18 cellular contexts compared by ENCODE assay signal in genomic region chr10:100133801-100134200, GRCh38. TPM values are rescaled to one million over a fixed set of nuclear protein-coding genes. Genes with fewer than 3 reads are reported as not detected.
DNase-seq lines count a peak whose midpoint lies in the region; ATAC-seq, FAIRE-seq and TF ChIP-seq lines count a peak whose summit lies in the region.
"Had no signal": no experiment of that assay in that cellular context is flagged by ENCODE, and none has a peak within 500 bp of the region (broad histone marks: within the 10 kb centered on the region; RNA-seq: fewer than 3 reads in every experiment).

No MANE protein-coding gene starts in this region.

- ATAC-seq in HepG2 (no peak), right lobe of liver (no peak)

- TF ChIP-seq RAD21 in HepG2 (CRISPR knock-in tag; IDR thresholded peaks at IDR 0.05) = no peak

- TF ChIP-seq POLR2A in HepG2 (IDR thresholded peaks at IDR 0.05; ENCODE audit: insufficient read depth in 1 of 2, low read depth in 2 of 2, low read length in 2 of 2) (no peak), right lobe of liver (IDR thresholded peaks at IDR 0.05) (no peak)

- no peak overlapping the region for H3K9ac ChIP-seq in HepG2 (ENCODE audit: insufficient read depth, low read depth, low read length)

- H3K4me1 ChIP-seq in HepG2 (ENCODE audit: insufficient read depth, low read length) (peaks cover 23% of the 10 kb centered on the region), right lobe of liver (no peaks in the 10 kb centered on the region)
- H3K4me1 ChIP-seq: Caco-2 had no signal

- no peak overlapping the region for H3K4me2 ChIP-seq in HepG2 (ENCODE audit: low read depth, low read length)

- no peak overlapping the region for H3K4me3 ChIP-seq in HepG2 (replicated peaks in 1 of 3; ENCODE audit: insufficient read depth in 1 of 3, low read depth in 2 of 3, low read length in 3 of 3)
- H3K4me3 ChIP-seq in right lobe of liver = no peak overlapping the region

- no peaks in the 10 kb centered on the region for H3K36me3 ChIP-seq in HepG2 (replicated peaks in 1 of 2; ENCODE audit: control insufficient read depth in 1 of 2, insufficient read depth in 2 of 2, low read length in 2 of 2)
- H3K36me3 ChIP-seq in right lobe of liver = no peaks in the 10 kb centered on the region

- H3K4me1 Mint-ChIP-seq in activated T-helper 1 cell treated with anti-CD3 and anti-CD28 coated beads, Interleukin-12 subunit alpha, Interleukin-12 subunit beta, Interleukin-2, Interleukin-4 antibody, amounts not matched to agents 30 ng/mL and 10 ng/mL and 1 ng/mL, durations not matched to agents 14 hours and 24 hours and 36 hours (ENCODE audit: low read depth) = no peaks in the 10 kb centered on the region

- no TSS peak for BruUV-seq in HepG2 (replicated peaks; lab: Mats Ljungman, UMichigan)

- 80% methylated on average over 1 of the region's 1 CpG for WGBS in HepG2 (ENCODE audit: low lambda C conversion rate)
- 78% methylated on average over 1 of the region's 1 CpG for WGBS in right lobe of liver (ENCODE audit: insufficient coverage, low coverage, low lambda C conversion rate, missing lambda C conversion rate)

- intact Hi-C loops in HepG2 (cut with micrococcal nuclease; ENCODE audit: unreplicated experiment) = no loop called here
- intact Hi-C loops in right lobe of liver (cut with DNase I) = no loop called here
- intact Hi-C loops in activated T-helper 1 cell treated with anti-CD3 and anti-CD28 coated beads, Interleukin-12 subunit alpha, Interleukin-12 subunit beta, Interleukin-2, Interleukin-4 antibody, amounts not matched to agents 30 ng/mL and 10 ng/mL and 1 ng/mL, durations not matched to agents 14 hours and 24 hours and 36 hours (cut with micrococcal nuclease) = no loop called here

- H2AFZ ChIP-seq in HepG2 (ENCODE audit: low read length) = no peak overlapping the region

- TF ChIP-seq EP300 in HepG2 (IDR thresholded peaks at IDR 0.05; ENCODE audit: low read depth in 2 of 2, low read length in 2 of 2) (no peak), HepG2 (CRISPR knock-in tag; IDR thresholded peaks at IDR 0.05; ENCODE audit: borderline replicate concordance) (no peak)

- no peaks in the 10 kb centered on the region for H3K36me3 Mint-ChIP-seq in activated T-helper 1 cell treated with anti-CD3 and anti-CD28 coated beads, Interleukin-12 subunit alpha, Interleukin-12 subunit beta, Interleukin-2, Interleukin-4 antibody, amounts not matched to agents 30 ng/mL and 10 ng/mL and 1 ng/mL, durations not matched to agents 14 hours and 24 hours and 36 hours (ENCODE audit: low read depth)

- peaks cover 30% of the 10 kb centered on the region for H3K27me3 Mint-ChIP-seq in activated T-helper 1 cell treated with anti-CD3 and anti-CD28 coated beads, Interleukin-12 subunit alpha, Interleukin-12 subunit beta, Interleukin-2, Interleukin-4 antibody, amounts not matched to agents 30 ng/mL and 10 ng/mL and 1 ng/mL, durations not matched to agents 14 hours and 24 hours and 36 hours (ENCODE audit: insufficient read depth)

- in situ Hi-C loops in HepG2 (cut with HindIII; ENCODE audit: extremely low pct_ligation_motif_present, low pct_unique_long_range_greater_than_20kb) = no loop called here

- H3K27ac Mint-ChIP-seq in activated T-helper 1 cell treated with anti-CD3 and anti-CD28 coated beads, Interleukin-12 subunit alpha, Interleukin-12 subunit beta, Interleukin-2, Interleukin-4 antibody, amounts not matched to agents 30 ng/mL and 10 ng/mL and 1 ng/mL, durations not matched to agents 14 hours and 24 hours and 36 hours = no peak overlapping the region
- H3K27ac Mint-ChIP-seq: CD4-positive, alpha-beta T cell; H9 had no signal

- peaks cover 11% of the 10 kb centered on the region for H3K9me3 Mint-ChIP-seq in activated T-helper 1 cell treated with anti-CD3 and anti-CD28 coated beads, Interleukin-12 subunit alpha, Interleukin-12 subunit beta, Interleukin-2, Interleukin-4 antibody, amounts not matched to agents 30 ng/mL and 10 ng/mL and 1 ng/mL, durations not matched to agents 14 hours and 24 hours and 36 hours
- H3K9me3 Mint-ChIP-seq: CD4-positive, alpha-beta T cell had no signal

- no peak for DNase-seq in HepG2 (ENCODE audit: low spot score)
- DNase-seq in right lobe of liver = no peak
- no peak for DNase-seq in activated T-helper 1 cell treated with anti-CD3 and anti-CD28 coated beads, Interleukin-12 subunit alpha, Interleukin-12 subunit beta, Interleukin-2, Interleukin-4 antibody, amounts not matched to agents 30 ng/mL and 10 ng/mL and 1 ng/mL, durations not matched to agents 14 hours and 24 hours and 36 hours (ENCODE audit: low spot score)
- peak; percentile 36 for DNase-seq in myocyte (ENCODE audit: low read depth)
- no peak for DNase-seq in SHP77 (lab: John Stamatoyannopoulos, UW)
- DNase-seq in putamen (ENCODE audit: low spot score) = no peak
- no peak for DNase-seq in NCI-H1105 treated with DMSO at 0.1 percent for 48 hours (lab: John Stamatoyannopoulos, UW)
- DNase-seq: AML-193; Caco-2; CD4-positive, alpha-beta T cell; H9 had no signal

- POLR2A ChIA-PET in HepG2 (lab: Yijun Ruan, JAX) = no interaction called here

- H4K20me1 ChIP-seq in HepG2 (ENCODE audit: insufficient read depth, low read length) = no peaks in the 10 kb centered on the region

- H3K27ac ChIP-seq in HepG2 (ENCODE audit: extremely low read length, insufficient read depth, low read length) (no peak overlapping the region), right lobe of liver (no peak overlapping the region)
- H3K27ac ChIP-seq: C4-2B had no signal

- no peaks in the 10 kb centered on the region for H3K27me3 ChIP-seq in HepG2 (ENCODE audit: control insufficient read depth in 1 of 2, insufficient read depth in 2 of 2, low read length in 2 of 2)
- H3K27me3 ChIP-seq in right lobe of liver = no peaks in the 10 kb centered on the region

- no peaks in the 10 kb centered on the region for H3K79me2 ChIP-seq in HepG2 (ENCODE audit: insufficient read depth, low read length)

- H3K4me3 Mint-ChIP-seq in activated T-helper 1 cell treated with anti-CD3 and anti-CD28 coated beads, Interleukin-12 subunit alpha, Interleukin-12 subunit beta, Interleukin-2, Interleukin-4 antibody, amounts not matched to agents 30 ng/mL and 10 ng/mL and 1 ng/mL, durations not matched to agents 14 hours and 24 hours and 36 hours = peak overlapping the region; percentile 16
- H3K4me3 Mint-ChIP-seq: CD4-positive, alpha-beta T cell; H9 had no signal

- peaks cover 9% of the 10 kb centered on the region for H3K9me3 ChIP-seq in HepG2 (ENCODE audit: low read length)
- H3K9me3 ChIP-seq in right lobe of liver = no peaks in the 10 kb centered on the region

- TF ChIP-seq CTCF in HepG2 (CRISPR knock-in tag; IDR thresholded peaks at IDR 0.05) = no peak
- TF ChIP-seq CTCF in right lobe of liver (IDR thresholded peaks at IDR 0.05) = no peak

- CTCF ChIA-PET in HepG2 (lab: Yijun Ruan, JAX; ENCODE audit: low intra/inter-chr PET ratio, low total read pairs) = no interaction called here

- no peak for FAIRE-seq in HepG2 (lab: Jason Lieb, UNC)
- FAIRE-seq: A204.1, D721Med, G401.6, GM19239, H1 had no signal

RNA-seq across cellular contexts. Expression of gene ERLIN1, which starts 52.0 kb away (rescaled TPM):
- total RNA-seq in HepG2 (2016; rRNA removed; fragmentation: Illumina TruSeq; extraction: Trizol) (46.9 and 69.3 TPM in 2 replicates), right lobe of liver (10 to 100 TPM; 37.1 to 82.0 (median 54.1) TPM), myocyte (13.0 and 15.0 TPM in 2 replicates)
- 5.5 and 7.0 TPM in 2 replicates for total RNA-seq in HepG2 (2016; cell fraction: cytosol; rRNA removed; fragmentation: Illumina TruSeq; extraction: Trizol; ENCODE audit: low read depth)
- 46.1 and 69.2 TPM in 2 replicates for total RNA-seq in HepG2 (2016; cell fraction: insoluble cytoplasmic fraction; rRNA removed; fragmentation: Illumina TruSeq; extraction: Trizol)
- total RNA-seq in HepG2 (2016; cell fraction: membrane; rRNA removed; fragmentation: Illumina TruSeq; extraction: Trizol) = 19.6 and 23.2 TPM in 2 replicates
- 69.4 and 73.7 TPM in 2 replicates for total RNA-seq in HepG2 (2016; cell fraction: nucleus; rRNA removed; fragmentation: Illumina TruSeq; extraction: Trizol)
- 56.8 and 61.3 TPM in 2 replicates for polyA plus RNA-seq in HepG2 (2011; rRNA removed)
- polyA plus RNA-seq in HepG2 (2011; cell fraction: cytosol; rRNA removed) = 37.8 and 56.8 TPM in 2 replicates
- 18.0 and 23.0 TPM in 2 replicates for polyA plus RNA-seq in HepG2 (2011; cell fraction: nucleus; rRNA removed)
- polyA plus RNA-seq in HepG2 (2012) = 99.8 and 100 TPM in 2 replicates
- 5.5 and 6.1 TPM in 2 replicates for polyA plus RNA-seq in HepG2 (2016; cell fraction: cytosol; fragmentation: Illumina TruSeq; extraction: Trizol; ENCODE audit: low read depth)
- polyA plus RNA-seq in HepG2 (2016; cell fraction: insoluble cytoplasmic fraction; fragmentation: Illumina TruSeq; extraction: Trizol; ENCODE audit: low read depth) = 41.5 and 42.1 TPM in 2 replicates
- 12.8 and 13.4 TPM in 2 replicates for polyA plus RNA-seq in HepG2 (2016; cell fraction: membrane; fragmentation: Illumina TruSeq; extraction: Trizol; ENCODE audit: low read depth)
- 61.4 and 69.1 TPM in 2 replicates for polyA plus RNA-seq in HepG2 (2016; cell fraction: nucleus; fragmentation: Illumina TruSeq; extraction: Trizol; ENCODE audit: insufficient read depth, low read depth)
- polyA minus RNA-seq in HepG2 (2011; rRNA and poly(A)+ RNA removed; ENCODE audit: low replicate concordance) = 18.3 and 32.9 TPM in 2 replicates
- polyA minus RNA-seq in HepG2 (2011; cell fraction: cytosol; rRNA and poly(A)+ RNA removed) = 32.7 and 42.3 TPM in 2 replicates
- 15.5 and 28.8 TPM in 2 replicates for polyA minus RNA-seq in HepG2 (2011; cell fraction: nucleus; rRNA and poly(A)+ RNA removed)
- 16.6 and 19.4 TPM in 2 replicates for total RNA-seq in activated T-helper 1 cell treated with anti-CD3 and anti-CD28 coated beads, Interleukin-12 subunit alpha, Interleukin-12 subunit beta, Interleukin-2, Interleukin-4 antibody, amounts not matched to agents 30 ng/mL and 10 ng/mL and 1 ng/mL, durations not matched to agents 14 hours and 24 hours and 36 hours
- polyA plus RNA-seq in myocyte (2012) = 33.2 TPM

RNA-seq across cellular contexts. Expression of gene CPN1, which starts 52.1 kb away (rescaled TPM):
- total RNA-seq in HepG2 (2016; rRNA removed; fragmentation: Illumina TruSeq; extraction: Trizol) (8.1 and 17.3 TPM in 2 replicates), right lobe of liver (10 to 100 TPM; 20.7 to 76.6 (median 54.4) TPM), myocyte (not detected in 2 replicates)
- total RNA-seq in HepG2 (2016; cell fraction: cytosol; rRNA removed; fragmentation: Illumina TruSeq; extraction: Trizol; ENCODE audit: low read depth) = 5.6 and 6.4 TPM in 2 replicates
- total RNA-seq in HepG2 (2016; cell fraction: insoluble cytoplasmic fraction; rRNA removed; fragmentation: Illumina TruSeq; extraction: Trizol) = 8.1 and 16.7 TPM in 2 replicates
- total RNA-seq in HepG2 (2016; cell fraction: membrane; rRNA removed; fragmentation: Illumina TruSeq; extraction: Trizol) = 8.1 and 10.4 TPM in 2 replicates
- total RNA-seq in HepG2 (2016; cell fraction: nucleus; rRNA removed; fragmentation: Illumina TruSeq; extraction: Trizol) = 10.6 and 16.3 TPM in 2 replicates
- polyA plus RNA-seq in HepG2 (2011; rRNA removed) = 35.1 and 42.1 TPM in 2 replicates
- 39.2 and 44.8 TPM in 2 replicates for polyA plus RNA-seq in HepG2 (2011; cell fraction: cytosol; rRNA removed)
- polyA plus RNA-seq in HepG2 (2011; cell fraction: nucleus; rRNA removed) = 18.8 and 22.4 TPM in 2 replicates
- polyA plus RNA-seq in HepG2 (2012) = 30.8 and 36.0 TPM in 2 replicates
- polyA plus RNA-seq in HepG2 (2016; cell fraction: cytosol; fragmentation: Illumina TruSeq; extraction: Trizol; ENCODE audit: low read depth) = 5.5 and 6.0 TPM in 2 replicates
- polyA plus RNA-seq in HepG2 (2016; cell fraction: insoluble cytoplasmic fraction; fragmentation: Illumina TruSeq; extraction: Trizol; ENCODE audit: low read depth) = 8.5 and 9.4 TPM in 2 replicates
- 8.9 and 9.1 TPM in 2 replicates for polyA plus RNA-seq in HepG2 (2016; cell fraction: membrane; fragmentation: Illumina TruSeq; extraction: Trizol; ENCODE audit: low read depth)
- 16.1 and 19.4 TPM in 2 replicates for polyA plus RNA-seq in HepG2 (2016; cell fraction: nucleus; fragmentation: Illumina TruSeq; extraction: Trizol; ENCODE audit: insufficient read depth, low read depth)
- 35.9 TPM in 1 of 2 replicates, not detected in the other for polyA minus RNA-seq in HepG2 (2011; rRNA and poly(A)+ RNA removed; ENCODE audit: low replicate concordance)
- polyA minus RNA-seq in HepG2 (2011; cell fraction: cytosol; rRNA and poly(A)+ RNA removed) = 11.8 and 13.2 TPM in 2 replicates
- 9.0 and 12.1 TPM in 2 replicates for polyA minus RNA-seq in HepG2 (2011; cell fraction: nucleus; rRNA and poly(A)+ RNA removed)
- total RNA-seq in activated T-helper 1 cell treated with anti-CD3 and anti-CD28 coated beads, Interleukin-12 subunit alpha, Interleukin-12 subunit beta, Interleukin-2, Interleukin-4 antibody, amounts not matched to agents 30 ng/mL and 10 ng/mL and 1 ng/mL, durations not matched to agents 14 hours and 24 hours and 36 hours = not detected in 2 replicates
- not detected for polyA plus RNA-seq in myocyte (2012)
- total RNA-seq: CD4-positive, alpha-beta T cell; H9 had no signal
- polyA plus RNA-seq: BJ had no signal
